ENCODE assay signal across 8 cellular contexts in the genomic region with DNA sequence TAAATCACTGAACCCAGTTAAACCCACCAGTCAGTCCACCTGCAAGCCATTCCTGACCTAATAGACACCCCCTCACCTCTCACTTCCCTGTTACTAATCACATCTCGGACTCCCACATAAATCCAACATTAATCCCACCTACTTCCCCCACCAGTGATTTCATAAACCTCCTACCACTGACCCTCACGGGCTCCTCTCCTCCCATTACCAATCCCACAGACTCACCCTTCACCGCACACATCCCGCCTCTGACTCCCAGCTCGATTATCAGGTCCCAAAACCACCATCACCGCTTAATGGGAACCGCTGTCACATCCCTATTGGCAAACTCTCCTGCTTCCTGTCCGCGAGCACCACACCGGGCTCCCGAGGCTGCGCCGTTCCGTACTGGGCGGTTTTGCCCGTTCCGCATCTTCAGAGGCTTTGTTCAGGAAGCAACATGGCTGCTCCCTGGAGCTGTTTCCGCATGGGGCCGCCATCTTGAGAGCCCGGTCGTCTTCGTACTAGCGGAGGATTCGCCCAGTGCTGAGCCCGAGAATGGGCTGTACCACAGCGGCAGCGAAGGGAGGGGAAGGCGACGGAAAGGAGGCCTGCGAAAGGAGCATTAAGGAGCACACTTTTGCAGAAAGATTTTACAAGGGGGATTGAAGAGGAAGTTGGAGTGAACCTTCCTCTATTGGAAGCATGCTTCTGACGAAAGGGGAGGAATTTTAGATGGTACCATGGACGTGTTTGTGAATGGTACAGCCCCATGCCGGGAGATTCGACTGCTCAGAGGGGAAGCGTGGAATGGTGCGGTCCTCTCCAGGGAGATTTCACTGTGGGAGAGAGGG.
DNase-seq lines count a peak whose midpoint lies in the region; TF ChIP-seq lines count a peak whose summit lies in the region.

A gene (minus strand): TSS at position 502 of the 833 bp plus-strand sequence. CDS start 1,825 bp downstream, outside the sequence.

- DNase-seq in GM04504 (ENCODE audit: low read depth) (peak; percentile 87), NCI-H146 treated with DMSO at 0.1 percent for 48 hours (lab: John Stamatoyannopoulos, UW; ENCODE audit: unreplicated experiment) (peak; percentile 86), choroid plexus epithelial cell (ENCODE audit: low read depth) (peak; percentile 98), islet precursor cell (peak; percentile 93), SKM-1 treated with dmso at 0.1 percent for 144 hours (lab: John Stamatoyannopoulos, UW; ENCODE audit: unreplicated experiment) (no peak)
- peak; percentile 68 for DNase-seq in activated CD4-positive, alpha-beta T cell treated with anti-CD3 and anti-CD28 coated beads for 48 hours
- no peak for DNase-seq in NK-92 treated with Interleukin-12 subunit alpha and Interleukin-12 subunit beta, amount 100 ng/mL, for 24 hours (lab: John Stamatoyannopoulos, UW)

- H3K4me3 ChIP-seq in choroid plexus epithelial cell (ENCODE audit: low read depth, low read length) (peak within 1 kb of the TSS; percentile 75), skin epidermis (peak within 1 kb of the TSS; percentile 23 to 46 (median 38))

- peak within 1 kb of the TSS in 20 of 21 experiments; percentile 57 to 91 (median 83) for H3K27ac ChIP-seq in skin epidermis

- TF ChIP-seq CTCF in choroid plexus epithelial cell (conservative IDR thresholded peaks at IDR 0.05; ENCODE audit: low read depth, low read length): no peak

Comparison
In these comparisons a context has a peak if more than half of its experiments do, and no peak if none do; other contexts are left out.
1. DNase-seq: peak in GM04504 (single experiment), NCI-H146 treated with DMSO at 0.1 percent for 48 hours (single experiment), activated CD4-positive, alpha-beta T cell treated with anti-CD3 and anti-CD28 coated beads for 48 hours (single experiment), choroid plexus epithelial cell (single experiment) and islet precursor cell (single experiment); none in NK-92 treated with Interleukin-12 subunit alpha and Interleukin-12 subunit beta, amount 100 ng/mL, for 24 hours (single experiment) and SKM-1 treated with dmso at 0.1 percent for 144 hours (single experiment).